8 cellular contexts compared by ENCODE assay signal in genomic region chr1:206575165-206575893, GRCh38. TPM values are rescaled to one million over a fixed set of nuclear protein-coding genes. Genes with fewer than 3 reads are reported as not detected.
A peak's percentile ranks its signal among the peaks of the same experiment; 100 is the strongest.
DNase-seq lines count a peak whose midpoint lies in the region; ATAC-seq and TF ChIP-seq lines count a peak whose summit lies in the region.

No MANE protein-coding gene starts in this region.

- peaks cover 68% of the 10 kb centered on the region for H3K4me1 ChIP-seq in OCI-LY3 (ENCODE audit: low read length)

- peak; percentile 80 for DNase-seq in activated CD8-positive, alpha-beta memory T cell treated with anti-CD3 and anti-CD28 coated beads, Interleukin-2, amount 10 ng/mL, durations not matched to agents 7 days and 5 days
- no peak for DNase-seq in activated CD8-positive, alpha-beta memory T cell treated with anti-CD3 and anti-CD28 coated beads, Interleukin-2, amount 50 U/mL, for 4 hours
- peak; percentile 84 for DNase-seq in central memory CD4-positive, alpha-beta T cell
- DNase-seq in mucosa of gallbladder (ENCODE audit: low spot score) = peak; percentile 72
- no peak for DNase-seq in COLO829 (ENCODE audit: low spot score)
- DNase-seq in HT-29 (ENCODE audit: low spot score) = no peak

- ATAC-seq in activated CD8-positive, alpha-beta memory T cell treated with anti-CD3 and anti-CD28 coated beads, Interleukin-2, amount 10 ng/mL, durations not matched to agents 7 days and 5 days = peak; percentile 54
- no peak for ATAC-seq in HG02840 (IDR thresholded peaks at IDR 0.05; ENCODE audit: low FRiP score, unreplicated experiment)

- no peaks in the 10 kb centered on the region for H3K27me3 Mint-ChIP-seq in activated CD8-positive, alpha-beta memory T cell treated with anti-CD3 and anti-CD28 coated beads, Interleukin-2, amount 10 ng/mL, durations not matched to agents 7 days and 5 days

- no peaks in the 10 kb centered on the region for H3K9me3 ChIP-seq in OCI-LY3 (ENCODE audit: insufficient read depth, low read length)

- H3K79me2 ChIP-seq in OCI-LY3 (ENCODE audit: low read length) = peaks cover 100% of the 10 kb centered on the region

- no peak for TF ChIP-seq CTCF in OCI-LY3 (IDR thresholded peaks at IDR 0.05; ENCODE audit: low read depth, low read length)

- CTCF ChIA-PET in activated CD8-positive, alpha-beta memory T cell treated with anti-CD3 and anti-CD28 coated beads, Interleukin-2, amount 10 ng/mL, durations not matched to agents 7 days and 5 days (lab: Charles Lee) = interaction anchor here (0.8 to 17.5 kb wide), 9 partner anchors 9 to 105 kb away, joined by 3 to 490 read pairs (median 5); partner anchors contain the start of genes DYRK3 and IKBKE

- no peaks in the 10 kb centered on the region for H3K27me3 ChIP-seq in OCI-LY3 (ENCODE audit: low read depth, low read length)

- peak overlapping the region; percentile 11; the same call in 1 of the 2 replicates for H3K9ac ChIP-seq in OCI-LY3 (ENCODE audit: low read length)

- peaks cover 96% of the 10 kb centered on the region for H3K4me1 Mint-ChIP-seq in activated CD8-positive, alpha-beta memory T cell treated with anti-CD3 and anti-CD28 coated beads, Interleukin-2, amount 10 ng/mL, durations not matched to agents 7 days and 5 days

- no peak overlapping the region for H2AFZ ChIP-seq in OCI-LY3 (ENCODE audit: low read depth, low read length)

- peak overlapping the region; percentile 70 for H3K4me3 Mint-ChIP-seq in activated CD8-positive, alpha-beta memory T cell treated with anti-CD3 and anti-CD28 coated beads, Interleukin-2, amount 10 ng/mL, durations not matched to agents 7 days and 5 days

- H3K36me3 ChIP-seq in OCI-LY3 (replicated peaks; ENCODE audit: low read depth, low read length) = peaks cover 44% of the 10 kb centered on the region

- H3K4me2 ChIP-seq in OCI-LY3 (ENCODE audit: low read length) = peak overlapping the region; percentile 61

- H3K27ac ChIP-seq in OCI-LY3 (ENCODE audit: low read length) = peak overlapping the region; percentile 64

- peak overlapping the region; percentile 95 for H3K27ac Mint-ChIP-seq in activated CD8-positive, alpha-beta memory T cell treated with anti-CD3 and anti-CD28 coated beads, Interleukin-2, amount 10 ng/mL, durations not matched to agents 7 days and 5 days

- peak overlapping the region; percentile 38 for H3K4me3 ChIP-seq in OCI-LY3 (ENCODE audit: low read length)

- H3K36me3 Mint-ChIP-seq in activated CD8-positive, alpha-beta memory T cell treated with anti-CD3 and anti-CD28 coated beads, Interleukin-2, amount 10 ng/mL, durations not matched to agents 7 days and 5 days = peaks cover 65% of the 10 kb centered on the region

- peaks cover 94% of the 10 kb centered on the region for H4K20me1 ChIP-seq in OCI-LY3 (ENCODE audit: insufficient read depth, low read length)

- no peaks in the 10 kb centered on the region for H3K9me3 Mint-ChIP-seq in activated CD8-positive, alpha-beta memory T cell treated with anti-CD3 and anti-CD28 coated beads, Interleukin-2, amount 10 ng/mL, durations not matched to agents 7 days and 5 days (ENCODE audit: low read depth)

RNA-seq across cellular contexts. Expression of gene EIF2D, which starts 36.9 kb away (rescaled TPM):
- total RNA-seq in activated CD8-positive, alpha-beta memory T cell treated with anti-CD3 and anti-CD28 coated beads, Interleukin-2, amount 10 ng/mL, durations not matched to agents 7 days and 5 days = 10 to 100 TPM; 51.7 to 68.4 TPM
- 41.2 TPM for total RNA-seq in mucosa of gallbladder
- 46.0 and 47.4 TPM in 2 replicates for total RNA-seq in HT-29 (2014; rRNA removed; shearing (Covaris generic))

Comparison
In these comparisons a context has a peak if more than half of its experiments do, and no peak if none do; other contexts are left out.
1. DNase-seq: peak in activated CD8-positive, alpha-beta memory T cell treated with anti-CD3 and anti-CD28 coated beads, Interleukin-2, amount 10 ng/mL, durations not matched to agents 7 days and 5 days (single experiment), central memory CD4-positive, alpha-beta T cell (single experiment) and mucosa of gallbladder (single experiment); none in activated CD8-positive, alpha-beta memory T cell treated with anti-CD3 and anti-CD28 coated beads, Interleukin-2, amount 50 U/mL, for 4 hours (single experiment), COLO829 (single experiment) and HT-29 (single experiment).